8 cellular contexts compared by ENCODE assay signal in genomic region chr15:90956551-90957104, GRCh38. TPM values are rescaled to one million over a fixed set of nuclear protein-coding genes. Genes with fewer than 3 reads are reported as not detected.
DNase-seq lines count a peak whose midpoint lies in the region; ATAC-seq and TF ChIP-seq lines count a peak whose summit lies in the region.

No MANE protein-coding gene starts in this region.

- no TSS peak for BruUV-seq in A673 (replicated peaks; lab: Mats Ljungman, UMichigan)

- ATAC-seq in mucosa of descending colon (peak; percentile 62), HG03442 (IDR thresholded peaks at IDR 0.05; ENCODE audit: unreplicated experiment) (no peak)

- peaks cover 23% of the 10 kb centered on the region for H3K4me1 Mint-ChIP-seq in activated T-cell treated with anti-CD3 and anti-CD28 coated beads, Interleukin-2, amount 50 U/mL, for 24 hours (ENCODE audit: low read depth)

- H3K4me1 ChIP-seq in A673 (ENCODE audit: insufficient read depth, low read length, poor library complexity, severe bottlenecking) (peaks cover 15% of the 10 kb centered on the region), mucosa of descending colon (ENCODE audit: low read depth) (peaks cover 16% of the 10 kb centered on the region)

- TF ChIP-seq CTCF in A673 (conservative IDR thresholded peaks at IDR 0.05; ENCODE audit: low read depth, low read length): peak; percentile 93
- TF ChIP-seq CTCF in mucosa of descending colon (IDR thresholded peaks at IDR 0.05): peak; percentile 87

- no peaks in the 10 kb centered on the region for H3K27me3 Mint-ChIP-seq in activated T-cell treated with anti-CD3 and anti-CD28 coated beads, Interleukin-2, amount 50 U/mL, for 24 hours

- DNase-seq in A673 (ENCODE audit: low spot score) (peak; percentile 89), H7 (peak; percentile 99), NCI-H82 treated with DMSO at 0.1 percent for 48 hours (lab: John Stamatoyannopoulos, UW; ENCODE audit: unreplicated experiment) (peak; percentile 6), erythroblast (lab: John Stamatoyannopoulos, UW) (peak; percentile 83 to 86), mucosa of descending colon (peak; percentile 80 to 82 (median 81))
- DNase-seq in activated T-cell treated with anti-CD3 and anti-CD28 coated beads, Interleukin-2, amount 50 U/mL, for 24 hours: peak; percentile 80
- DNase-seq in stimulated activated CD8-positive, alpha-beta memory T cell treated with anti-CD3 and anti-CD28 coated beads, Interleukin-4, amount 100 ng/mL, for 24 hours (ENCODE audit: low read depth): peak; percentile 53

- intact Hi-C loops in A673 (cut with micrococcal nuclease; ENCODE audit: unreplicated experiment) (loop anchor here (1.0 to 5.0 kb wide), 3 partner anchors 36 to 314 kb away; partner anchors contain the start of gene PRC1), mucosa of descending colon (cut with DNase I, micrococcal nuclease) (loop anchor here in 1 of 2 donors (10.0 kb wide), 1 partner anchor 308 kb away; no protein-coding TSS in a partner anchor)

- H3K36me3 Mint-ChIP-seq in activated T-cell treated with anti-CD3 and anti-CD28 coated beads, Interleukin-2, amount 50 U/mL, for 24 hours (ENCODE audit: low read depth): peaks cover 79% of the 10 kb centered on the region

- peak overlapping the region; percentile 98 for H3K27ac ChIP-seq in A673 (ENCODE audit: low read depth, low read length, poor library complexity, severe bottlenecking)

- H3K36me3 ChIP-seq in A673 (ENCODE audit: insufficient read depth, low read length, poor library complexity, severe bottlenecking) (peaks cover 36% of the 10 kb centered on the region), H7 (replicated peaks; ENCODE audit: control insufficient read depth, insufficient read depth, low read length) (peaks cover 20% of the 10 kb centered on the region), mucosa of descending colon (ENCODE audit: low read depth) (no peaks in the 10 kb centered on the region)

- H3K27me3 ChIP-seq in A673 (replicated peaks; ENCODE audit: insufficient read depth, low read depth, low read length, poor library complexity) (no peaks in the 10 kb centered on the region), H7 (ENCODE audit: control insufficient read depth, insufficient read depth, low read length) (peaks cover 4% of the 10 kb centered on the region; the same call in 1 of the 2 replicates)

- H3K4me3 Mint-ChIP-seq in activated T-cell treated with anti-CD3 and anti-CD28 coated beads, Interleukin-2, amount 50 U/mL, for 24 hours: peak overlapping the region; percentile 89

- CTCF ChIA-PET in A673 (lab: Charles Lee): interaction anchor here (0.6 to 2.8 kb wide), 18 partner anchors 9 to 809 kb away, joined by 3 to 26 read pairs (median 6); partner anchors contain the start of genes HDDC3 and UNC45A

- peak overlapping the region; percentile 76 for H3K4me3 ChIP-seq in A673 (ENCODE audit: low read depth, low read length, poor library complexity, severe bottlenecking)
- peak overlapping the region; percentile 80 for H3K4me3 ChIP-seq in H7 (ENCODE audit: insufficient read depth, low read depth, low read length)
- H3K4me3 ChIP-seq in mucosa of descending colon: no peak overlapping the region

- peak overlapping the region; percentile 98 for H3K27ac Mint-ChIP-seq in activated T-cell treated with anti-CD3 and anti-CD28 coated beads, Interleukin-2, amount 50 U/mL, for 24 hours

- H3K9me3 Mint-ChIP-seq in activated T-cell treated with anti-CD3 and anti-CD28 coated beads, Interleukin-2, amount 50 U/mL, for 24 hours: no peaks in the 10 kb centered on the region

- H3K9me3 ChIP-seq in A673 (ENCODE audit: low read depth, low read length, poor library complexity, severe bottlenecking): no peaks in the 10 kb centered on the region
- no peaks in the 10 kb centered on the region for H3K9me3 ChIP-seq in mucosa of descending colon

- TF ChIP-seq POLR2A in erythroblast (IDR thresholded peaks at IDR 0.05; ENCODE audit: low read length): no peak

- POLR2A ChIA-PET in A673 (lab: Charles Lee; ENCODE audit: low non-redundant PET): no interaction called here

RNA-seq across cellular contexts. Expression of gene RCCD1, which starts 1.9 kb away (rescaled TPM):
- total RNA-seq in A673 (2021) (28.8 and 39.5 TPM in 2 replicates), mucosa of descending colon (10 to 100 TPM; 18.5 to 21.5 (median 20.7) TPM)
- 28.3 and 39.4 TPM in 2 replicates for total RNA-seq in H7 (2014; rRNA removed; shearing (Covaris generic))

RNA-seq across cellular contexts. Expression of gene UNC45A, which starts 21.5 kb away (rescaled TPM):
- 74.4 and 77.7 TPM in 2 replicates for total RNA-seq in A673 (2021)
- total RNA-seq in H7 (2014; rRNA removed; shearing (Covaris generic)): 85.9 and 87.2 TPM in 2 replicates
- 10 to 100 TPM; 43.9 to 92.5 (median 54.8) TPM for total RNA-seq in mucosa of descending colon

RNA-seq across cellular contexts. Expression of gene HDDC3, which starts 24.3 kb away (rescaled TPM):
- total RNA-seq in A673 (2021) (22.6 and 23.9 TPM in 2 replicates), mucosa of descending colon (10 to 100 TPM; 10.7 to 23.4 (median 15.4) TPM)
- total RNA-seq in H7 (2014; rRNA removed; shearing (Covaris generic)): 16.2 and 19.4 TPM in 2 replicates

RNA-seq across cellular contexts. Expression of gene PRC1, which starts 37.7 kb away (rescaled TPM):
- 338 and 339 TPM in 2 replicates for total RNA-seq in A673 (2021)
- total RNA-seq in H7 (2014; rRNA removed; shearing (Covaris generic)): 143 and 195 TPM in 2 replicates
- total RNA-seq in mucosa of descending colon: 10 to 100 TPM; 10.9 to 41.0 (median 12.3) TPM

RNA-seq across cellular contexts. Expression of gene MAN2A2, which starts 53.5 kb away (rescaled TPM):
- total RNA-seq in A673 (2021) (75.7 and 91.3 TPM in 2 replicates), mucosa of descending colon (10 to 100 TPM; 50.9 to 75.8 (median 75.3) TPM)
- total RNA-seq in H7 (2014; rRNA removed; shearing (Covaris generic)): 7.4 and 11.6 TPM in 2 replicates

Comparison
In these comparisons a context has a peak if more than half of its experiments do, and no peak if none do; other contexts are left out.
1. DNase-seq: peak in every context shown above with its lines; median percentile 99 in H7; 89 in A673; 84 in erythroblast; 81 in mucosa of descending colon; 80 in activated T-cell treated with anti-CD3 and anti-CD28 coated beads, Interleukin-2, amount 50 U/mL, for 24 hours; 53 in stimulated activated CD8-positive, alpha-beta memory T cell treated with anti-CD3 and anti-CD28 coated beads, Interleukin-4, amount 100 ng/mL, for 24 hours; 6 in NCI-H82 treated with DMSO at 0.1 percent for 48 hours.